Comparison of ENCODE assay signal across 11 cellular contexts in genomic region chr15:81322708-81323253, GRCh38. TPM values are rescaled to one million over a fixed set of nuclear protein-coding genes. Genes with fewer than 3 reads are reported as not detected.
DNase-seq lines count a peak whose midpoint lies in the region; ATAC-seq and TF ChIP-seq lines count a peak whose summit lies in the region.
"Had no signal": no experiment of that assay in that cellular context is flagged by ENCODE, and none has a peak within 500 bp of the region (broad histone marks: within the 10 kb centered on the region; RNA-seq: fewer than 3 reads in every experiment).

No MANE protein-coding gene starts in this region.

- no peak overlapping the region for H2AFZ ChIP-seq in OCI-LY3 (ENCODE audit: low read depth, low read length)

- TF ChIP-seq CTCF in OCI-LY3 (IDR thresholded peaks at IDR 0.05; ENCODE audit: low read depth, low read length) (no peak), colonic mucosa (IDR thresholded peaks at IDR 0.05) (no peak)

- peaks cover 2% of the 10 kb centered on the region for H3K36me3 ChIP-seq in CD4-positive, alpha-beta memory T cell (ENCODE audit: insufficient read depth, low read length)
- H3K36me3 ChIP-seq in OCI-LY3 (replicated peaks; ENCODE audit: low read depth, low read length) (peaks cover 38% of the 10 kb centered on the region), colonic mucosa (peaks cover 3% of the 10 kb centered on the region), MG63 (peaks cover 10% of the 10 kb centered on the region; the same call in 1 of the 2 replicates), HAP-1 (replicated peaks) (no peaks in the 10 kb centered on the region; the same call in 1 of the 2 replicates)

- in situ Hi-C loops in HAP-1 (cut with MboI; ENCODE audit: low sequenced_read_pairs), result no loop called here

- no peak overlapping the region for H3K4me3 ChIP-seq in CD4-positive, alpha-beta memory T cell (ENCODE audit: low read length in 2 of 2)
- H3K4me3 ChIP-seq in OCI-LY3 (ENCODE audit: low read length) (peak overlapping the region; percentile 88), colonic mucosa (peak overlapping the region; percentile 80), MG63 (no peak overlapping the region), HAP-1 (no peak overlapping the region)

- no peak overlapping the region for H3K27ac ChIP-seq in CD4-positive, alpha-beta memory T cell (ENCODE audit: low read depth, low read length)
- H3K27ac ChIP-seq in OCI-LY3 (ENCODE audit: low read length) (no peak overlapping the region), colonic mucosa (peak overlapping the region; percentile 79)

- peak overlapping the region in 6 of 7 donors; percentile 24 to 79 (median 64) for H3K27ac Mint-ChIP-seq in CD4-positive, alpha-beta memory T cell
- peak overlapping the region in 9 of 10 donors; percentile 23 to 87 (median 77) for H3K27ac Mint-ChIP-seq in naive thymus-derived CD8-positive, alpha-beta T cell

- H3K4me1 Mint-ChIP-seq in CD4-positive, alpha-beta memory T cell, result peaks cover 21 to 35% (median 27%) of the 10 kb centered on the region in 4 donors
- H3K4me1 Mint-ChIP-seq in naive thymus-derived CD8-positive, alpha-beta T cell, result peaks cover 29 to 62% (median 58%) of the 10 kb centered on the region in 4 donors

- H3K27me3 Mint-ChIP-seq in CD4-positive, alpha-beta memory T cell, result no peaks in the 10 kb centered on the region
- no peaks in the 10 kb centered on the region for H3K27me3 Mint-ChIP-seq in naive thymus-derived CD8-positive, alpha-beta T cell

- no peak for ATAC-seq in naive thymus-derived CD8-positive, alpha-beta T cell
- ATAC-seq in GM21423 (IDR thresholded peaks at IDR 0.05; ENCODE audit: unreplicated experiment), result no peak

- peak overlapping the region; percentile 77; the same call in 1 of the 2 replicates for H3K9ac ChIP-seq in OCI-LY3 (ENCODE audit: low read length)
- peak overlapping the region; percentile 26 to 91 for H3K9ac ChIP-seq in colonic mucosa (ENCODE audit: low read depth in 2 of 2, low read length in 2 of 2)

- intact Hi-C loops in CD4-positive, alpha-beta memory T cell (cut with micrococcal nuclease), result loop anchor here (5.0 kb wide), 1 partner anchor 35 kb away; no protein-coding TSS in a partner anchor
- intact Hi-C loops in colonic mucosa (cut with DNase I), result no loop called here

- no peaks in the 10 kb centered on the region; the same call in 1 of the 2 replicates for H4K20me1 ChIP-seq in OCI-LY3 (ENCODE audit: insufficient read depth, low read length)

- DNase-seq in CD4-positive, alpha-beta memory T cell, result no peak
- DNase-seq in colonic mucosa, result peak; percentile 76
- no peak for DNase-seq in naive thymus-derived CD8-positive, alpha-beta T cell
- no peak for DNase-seq in MG63
- no peak for DNase-seq in HAP-1 (ENCODE audit: low spot score in 2 of 2)
- DNase-seq in NCI-H526 treated with DMSO at 0.1 percent for 48 hours (lab: John Stamatoyannopoulos, UW), result no peak
- DNase-seq: amygdala, NCI-H187, testis had no signal

- no peaks in the 10 kb centered on the region for H3K27me3 ChIP-seq in CD4-positive, alpha-beta memory T cell (ENCODE audit: insufficient read depth, low read length)
- H3K27me3 ChIP-seq in OCI-LY3 (ENCODE audit: low read depth, low read length) (no peaks in the 10 kb centered on the region), colonic mucosa (no peaks in the 10 kb centered on the region), MG63 (no peaks in the 10 kb centered on the region), HAP-1 (ENCODE audit: low read depth) (no peaks in the 10 kb centered on the region)
- H3K27me3 ChIP-seq: testis had no signal

- POLR2A ChIA-PET in CD4-positive, alpha-beta memory T cell (lab: Charles Lee; ENCODE audit: partially characterized antibody), result interaction anchor here (1.5 to 8.3 kb wide), 6 partner anchors 12 to 36 kb away, joined by 5 to 116 read pairs (median 42); no protein-coding TSS in a partner anchor
- POLR2A ChIA-PET in naive thymus-derived CD8-positive, alpha-beta T cell (lab: Charles Lee), result interaction anchor here (1.7 to 12.0 kb wide), 5 partner anchors 12 to 48 kb away, joined by 6 to 123 read pairs (median 8); no protein-coding TSS in a partner anchor

- H3K9me3 Mint-ChIP-seq in CD4-positive, alpha-beta memory T cell, result peaks cover 0 to 2% (median 0%) of the 10 kb centered on the region in 8 donors
- H3K9me3 Mint-ChIP-seq in naive thymus-derived CD8-positive, alpha-beta T cell, result no peaks in the 10 kb centered on the region

- H3K9me3 ChIP-seq in CD4-positive, alpha-beta memory T cell (ENCODE audit: control insufficient read depth in 1 of 2, low read length in 2 of 2), result no peaks in the 10 kb centered on the region
- H3K9me3 ChIP-seq in OCI-LY3 (ENCODE audit: insufficient read depth, low read length), result no peaks in the 10 kb centered on the region
- H3K9me3 ChIP-seq in colonic mucosa, result no peaks in the 10 kb centered on the region
- no peaks in the 10 kb centered on the region for H3K9me3 ChIP-seq in MG63
- H3K9me3 ChIP-seq in HAP-1, result no peaks in the 10 kb centered on the region
- H3K9me3 ChIP-seq: testis had no signal

- peaks cover 18% of the 10 kb centered on the region for H3K79me2 ChIP-seq in OCI-LY3 (ENCODE audit: low read length)

- H3K36me3 Mint-ChIP-seq in CD4-positive, alpha-beta memory T cell, result peaks cover 8 to 29% of the 10 kb centered on the region in 2 donors
- peaks cover 0 to 29% (median 5%) of the 10 kb centered on the region in 3 donors for H3K36me3 Mint-ChIP-seq in naive thymus-derived CD8-positive, alpha-beta T cell

- H3K4me3 Mint-ChIP-seq in CD4-positive, alpha-beta memory T cell, result peak overlapping the region; percentile 13 to 63 (median 50)
- H3K4me3 Mint-ChIP-seq in naive thymus-derived CD8-positive, alpha-beta T cell, result peak overlapping the region; percentile 52 to 96 (median 67)

- peak overlapping the region; percentile 86 for H3K4me2 ChIP-seq in OCI-LY3 (ENCODE audit: low read length)

- H3K4me1 ChIP-seq in CD4-positive, alpha-beta memory T cell (ENCODE audit: insufficient read depth, low read length), result peaks cover 29% of the 10 kb centered on the region
- H3K4me1 ChIP-seq in OCI-LY3 (ENCODE audit: low read length), result peaks cover 24% of the 10 kb centered on the region
- peaks cover 5% of the 10 kb centered on the region for H3K4me1 ChIP-seq in colonic mucosa
- no peaks in the 10 kb centered on the region; the same call in 1 of the 2 replicates for H3K4me1 ChIP-seq in HAP-1

- CTCF ChIA-PET in CD4-positive, alpha-beta memory T cell (lab: Charles Lee; ENCODE audit: partially characterized antibody), result interaction anchor here (2.3 to 2.4 kb wide), 2 partner anchors 48 to 56 kb away, joined by 9 to 13 read pairs; no protein-coding TSS in a partner anchor

RNA-seq across cellular contexts. Expression of gene STARD5, which starts 1.2 kb away (rescaled TPM):
- 1 to 10 TPM; 5.0 to 8.0 TPM for total RNA-seq in CD4-positive, alpha-beta memory T cell
- 1 to 10 TPM; 1.9 to 3.9 TPM for polyA plus RNA-seq in CD4-positive, alpha-beta memory T cell
- 10 to 100 TPM; 34.7 to 38.7 TPM for total RNA-seq in colonic mucosa
- total RNA-seq in naive thymus-derived CD8-positive, alpha-beta T cell, result 10 to 100 TPM; 10.8 to 12.8 TPM
- 1 to 10 TPM; 3.8 to 6.9 (median 4.5) TPM for polyA plus RNA-seq in naive thymus-derived CD8-positive, alpha-beta T cell
- 0.22 and 3.4 TPM in 2 replicates for total RNA-seq in MG63 (2014; rRNA removed; shearing (Covaris generic); ENCODE audit: low replicate concordance)

RNA-seq across cellular contexts. Expression of gene TMC3, which starts 51.2 kb away (rescaled TPM):
- not detected for total RNA-seq in CD4-positive, alpha-beta memory T cell
- polyA plus RNA-seq in CD4-positive, alpha-beta memory T cell, result under 1 TPM in 1 of 2 donors, not detected in 1; 0.05 TPM
- total RNA-seq in colonic mucosa, result under 1 TPM in 1 of 2 donors, not detected in 1; 0.08 TPM
- total RNA-seq in naive thymus-derived CD8-positive, alpha-beta T cell, result not detected
- polyA plus RNA-seq in naive thymus-derived CD8-positive, alpha-beta T cell, result under 1 TPM in 1 of 3 donors, not detected in 2; 0.05 TPM
- total RNA-seq in MG63 (2014; rRNA removed; shearing (Covaris generic); ENCODE audit: low replicate concordance), result not detected in 2 replicates

Comparison
In these comparisons a context has a peak if more than half of its experiments do, and no peak if none do; other contexts are left out.
1. H3K4me3 ChIP-seq: peak in OCI-LY3 (single experiment) and colonic mucosa (single experiment); none in CD4-positive, alpha-beta memory T cell (0 of 2), MG63 (single experiment) and HAP-1 (single experiment).